ENCODE assay signal across 36 cellular contexts in the genomic region with DNA sequence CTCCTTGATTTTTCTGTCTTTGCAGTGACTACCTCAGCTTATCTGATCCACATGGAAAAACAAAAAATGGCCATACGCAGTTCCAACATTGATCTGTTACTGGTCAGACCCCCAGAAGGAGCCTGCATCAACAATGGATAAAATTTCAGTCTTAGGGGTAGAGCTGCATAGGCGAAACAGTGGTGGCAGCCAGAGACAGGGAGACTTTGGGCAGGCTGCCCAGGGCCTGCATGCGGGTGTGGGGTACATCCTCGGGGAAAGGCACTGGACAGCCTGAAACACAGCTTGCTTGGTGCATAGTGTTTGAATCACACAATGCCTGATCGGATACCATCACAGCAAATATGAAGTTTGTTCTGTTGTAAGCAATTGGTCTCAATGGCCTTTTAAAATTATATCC.
DNase-seq lines count a peak whose midpoint lies in the region; ATAC-seq, FAIRE-seq and TF ChIP-seq lines count a peak whose summit lies in the region.
"Had no signal": no experiment of that assay in that cellular context is flagged by ENCODE, and none has a peak within 500 bp of the region (broad histone marks: within the 10 kb centered on the region; RNA-seq: fewer than 3 reads in every experiment).

No MANE protein-coding gene starts in this region.

- H4K91ac ChIP-seq in H1 (replicated peaks; ENCODE audit: insufficient read length, low read length) (no peak overlapping the region), neuronal stem cell (ENCODE audit: low read depth, low read length, poor library complexity) (no peak overlapping the region)

- H3K4me3 ChIP-seq in H1 (ENCODE audit: extremely low read depth in 1 of 4, insufficient read depth in 2 of 4, low read depth in 3 of 4, low read length in 4 of 4) = no peak overlapping the region
- no peak overlapping the region for H3K4me3 ChIP-seq in esophagus muscularis mucosa
- H3K4me3 ChIP-seq in neuronal stem cell (ENCODE audit: low read length in 2 of 2) = no peak overlapping the region
- H3K4me3 ChIP-seq in SK-N-SH (ENCODE audit: low read depth in 2 of 2, low read length in 1 of 2) = no peak overlapping the region
- H3K4me3 ChIP-seq: A549; BLaER1; BLaER1 treated with 17β-estradiol and CSF1 and Interleukin-3, amounts not matched to agents 10 nM and 100 nM had no signal

- no peaks in the 10 kb centered on the region for H3F3A ChIP-seq in SK-N-SH (replicated peaks; ENCODE audit: insufficient read depth)

- no peaks in the 10 kb centered on the region for H3K27me3 ChIP-seq in H1 (replicated peaks in 1 of 4; ENCODE audit: control insufficient read depth in 3 of 4, extremely low read depth in 1 of 4, insufficient read depth in 3 of 4, low read length in 3 of 4)
- no peaks in the 10 kb centered on the region for H3K27me3 ChIP-seq in esophagus muscularis mucosa
- H3K27me3 ChIP-seq in neuronal stem cell (ENCODE audit: control insufficient read depth in 3 of 3, insufficient read depth in 3 of 3, low read depth in 1 of 3, low read length in 3 of 3) = no peaks in the 10 kb centered on the region
- H3K27me3 ChIP-seq in SK-N-SH (ENCODE audit: insufficient read depth) = no peaks in the 10 kb centered on the region
- H3K27me3 ChIP-seq: BE2C; BLaER1; BLaER1 treated with 17β-estradiol and CSF1 and Interleukin-3, amounts not matched to agents 10 nM and 100 nM had no signal

- no peak overlapping the region for H2BK5ac ChIP-seq in H1 (ENCODE audit: low read depth, low read length)
- no peak overlapping the region for H2BK5ac ChIP-seq in neuronal stem cell (ENCODE audit: low read length)

- no peaks in the 10 kb centered on the region for H3K9me3 ChIP-seq in H1 (ENCODE audit: insufficient read depth in 2 of 2, low read depth in 1 of 2, low read length in 1 of 2)
- no peaks in the 10 kb centered on the region for H3K9me3 ChIP-seq in esophagus muscularis mucosa
- no peaks in the 10 kb centered on the region for H3K9me3 ChIP-seq in neuronal stem cell (replicated peaks in 1 of 2; ENCODE audit: control insufficient read depth in 2 of 2, insufficient read depth in 1 of 2, low read depth in 1 of 2, low read length in 2 of 2)
- no peaks in the 10 kb centered on the region for H3K9me3 ChIP-seq in SK-N-SH
- H3K9me3 ChIP-seq: A549; BE2C; BLaER1; BLaER1 treated with 17β-estradiol and CSF1 and Interleukin-3, amounts not matched to agents 10 nM and 100 nM; Caco-2 had no signal

- 81% methylated on average over 5 of the region's 5 CpGs; no CpG with 5 or more reads in 1 of the 2 experiments for WGBS in H1 (ENCODE audit: extremely low coverage in 1 of 2, insufficient coverage in 1 of 2, insufficient read length in 1 of 2, insufficient replicate concordance in 2 of 2, low coverage in 1 of 2, low lambda C conversion rate in 2 of 2, missing lambda C conversion rate in 1 of 2), 2 experiments
- WGBS in esophagus muscularis mucosa = 50% methylated on average over 5 of the region's 5 CpGs
- WGBS in neuronal stem cell (ENCODE audit: extremely low coverage in 2 of 2, insufficient read length in 2 of 2, insufficient replicate concordance in 1 of 2), 2 donors = no CpG with 5 or more reads among the region's 5 CpGs
- 11% methylated on average over 5 of the region's 5 CpGs for WGBS in SK-N-SH (ENCODE audit: low lambda C conversion rate)

- H4K8ac ChIP-seq in H1 (ENCODE audit: extremely low read depth, insufficient read depth, low read length) (no peak overlapping the region), neuronal stem cell (ENCODE audit: low read depth, low read length) (no peak overlapping the region)

- peaks cover 12% of the 10 kb centered on the region for H3K9me3 Mint-ChIP-seq in stimulated activated naive CD8-positive, alpha-beta T cell treated with anti-CD3 and anti-CD28 coated beads, Interleukin-15, Interleukin-2, amounts not matched to agents 100 ng/mL and 50 ng/mL, for 24 hours
- H3K9me3 Mint-ChIP-seq in stimulated activated naive CD8-positive, alpha-beta T cell treated with anti-CD3 and anti-CD28 coated beads, Interleukin-15, amount 100 ng/mL, for 72 hours = peaks cover 0 to 7% of the 10 kb centered on the region in 2 donors
- peaks cover 4% of the 10 kb centered on the region for H3K9me3 Mint-ChIP-seq in nephron progenitor cell

- H3K23me2 ChIP-seq in H1 (ENCODE audit: low read depth, low read length) = no peaks in the 10 kb centered on the region

- POLR2A ChIA-PET in H1 (lab: Charles Lee; ENCODE audit: partially characterized antibody) (no interaction called here), SK-N-SH (lab: Yijun Ruan, JAX) (no interaction called here)

- no peak overlapping the region for H2BK20ac ChIP-seq in H1 (ENCODE audit: low read length)

- H3K36me3 Mint-ChIP-seq in stimulated activated naive CD8-positive, alpha-beta T cell treated with anti-CD3 and anti-CD28 coated beads, Interleukin-15, Interleukin-2, amounts not matched to agents 100 ng/mL and 50 ng/mL, for 24 hours (ENCODE audit: low read depth) = no peaks in the 10 kb centered on the region
- no peaks in the 10 kb centered on the region for H3K36me3 Mint-ChIP-seq in nephron progenitor cell (ENCODE audit: low read depth)
- H3K36me3 Mint-ChIP-seq: CD14-positive monocyte; CD4-positive, alpha-beta memory T cell; CD4-positive, CD25-positive, alpha-beta regulatory T cell; CD8-positive, alpha-beta memory T cell; CD8-positive, alpha-beta T cell had no signal

- H2BK120ac ChIP-seq in H1 (replicated peaks; ENCODE audit: low read depth, low read length) = no peak overlapping the region
- no peak overlapping the region for H2BK120ac ChIP-seq in neuronal stem cell (ENCODE audit: low read depth, low read length)

- H4K5ac ChIP-seq in H1 (ENCODE audit: insufficient read length, low read depth, low read length) = no peak overlapping the region

- no peaks in the 10 kb centered on the region for H4K20me1 ChIP-seq in H1 (replicated peaks in 1 of 2; ENCODE audit: control insufficient read depth in 1 of 2, insufficient read depth in 2 of 2, low read length in 2 of 2)
- H4K20me1 ChIP-seq in SK-N-SH (ENCODE audit: insufficient read depth) = no peaks in the 10 kb centered on the region
- H4K20me1 ChIP-seq: BLaER1; BLaER1 treated with 17β-estradiol and CSF1 and Interleukin-3, amounts not matched to agents 10 nM and 100 nM had no signal

- H3K27ac Mint-ChIP-seq in stimulated activated naive CD8-positive, alpha-beta T cell treated with anti-CD3 and anti-CD28 coated beads, Interleukin-15, Interleukin-2, amounts not matched to agents 100 ng/mL and 50 ng/mL, for 24 hours = peak overlapping the region; percentile 26
- no peak overlapping the region for H3K27ac Mint-ChIP-seq in stimulated activated naive CD8-positive, alpha-beta T cell treated with anti-CD3 and anti-CD28 coated beads, Interleukin-15, amount 100 ng/mL, for 72 hours
- no peak overlapping the region for H3K27ac Mint-ChIP-seq in nephron progenitor cell
- H3K27ac Mint-ChIP-seq: B cell; CD14-positive monocyte; CD4-positive, alpha-beta memory T cell; CD4-positive, alpha-beta T cell; CD4-positive, CD25-positive, alpha-beta regulatory T cell; CD8-positive, alpha-beta memory T cell; CD8-positive, alpha-beta T cell had no signal

- H3K79me1 ChIP-seq in H1 (ENCODE audit: low read depth, low read length) (no peaks in the 10 kb centered on the region), neuronal stem cell (ENCODE audit: low read depth, low read length) (no peaks in the 10 kb centered on the region)

- no peaks in the 10 kb centered on the region for H3K4me1 Mint-ChIP-seq in stimulated activated naive CD8-positive, alpha-beta T cell treated with anti-CD3 and anti-CD28 coated beads, Interleukin-15, Interleukin-2, amounts not matched to agents 100 ng/mL and 50 ng/mL, for 24 hours (ENCODE audit: low read depth)
- H3K4me1 Mint-ChIP-seq in stimulated activated naive CD8-positive, alpha-beta T cell treated with anti-CD3 and anti-CD28 coated beads, Interleukin-15, amount 100 ng/mL, for 72 hours = no peaks in the 10 kb centered on the region
- no peaks in the 10 kb centered on the region for H3K4me1 Mint-ChIP-seq in nephron progenitor cell
- H3K4me1 Mint-ChIP-seq: B cell; CD14-positive monocyte; CD4-positive, alpha-beta memory T cell; CD4-positive, CD25-positive, alpha-beta regulatory T cell; CD8-positive, alpha-beta memory T cell had no signal

- H3K4me2 ChIP-seq in H1 (ENCODE audit: insufficient read depth in 1 of 2, low read depth in 2 of 2, low read length in 2 of 2) (no peak overlapping the region), neuronal stem cell (ENCODE audit: insufficient read depth, low read length, poor library complexity, severe bottlenecking) (no peak overlapping the region), SK-N-SH (no peak overlapping the region)
- H3K4me2 ChIP-seq: A549; BLaER1; BLaER1 treated with 17β-estradiol and CSF1 and Interleukin-3, amounts not matched to agents 10 nM and 100 nM had no signal

- TF ChIP-seq EP300 in H1 (IDR thresholded peaks at IDR 0.05; ENCODE audit: borderline replicate concordance in 1 of 2, low read depth in 2 of 2, low read length in 2 of 2) = no peak
- TF ChIP-seq EP300 in esophagus muscularis mucosa (IDR thresholded peaks at IDR 0.05) = no peak
- TF ChIP-seq EP300 in SK-N-SH (IDR thresholded peaks at IDR 0.05; ENCODE audit: borderline replicate concordance in 1 of 2, low read depth in 1 of 2, low read length in 1 of 2) = no peak

- no peak overlapping the region for H3K14ac ChIP-seq in H1 (ENCODE audit: insufficient read length)
- H3K14ac ChIP-seq in neuronal stem cell (ENCODE audit: low read length) = no peak overlapping the region

- H3K79me2 ChIP-seq in H1 (ENCODE audit: control insufficient read depth in 1 of 2, insufficient read depth in 2 of 2, low read length in 2 of 2) (no peaks in the 10 kb centered on the region), SK-N-SH (ENCODE audit: insufficient read depth) (no peaks in the 10 kb centered on the region)

- H2AK5ac ChIP-seq in H1 (ENCODE audit: low read depth, low read length) = no peak overlapping the region
- no peak overlapping the region for H2AK5ac ChIP-seq in neuronal stem cell (ENCODE audit: low read depth, low read length)

- CTCF ChIA-PET in H1 (lab: Charles Lee; ENCODE audit: partially characterized antibody) = no interaction called here
- CTCF ChIA-PET in SK-N-SH (lab: Yijun Ruan, JAX) = no interaction called here

- H3K27me3 Mint-ChIP-seq in stimulated activated naive CD8-positive, alpha-beta T cell treated with anti-CD3 and anti-CD28 coated beads, Interleukin-15, Interleukin-2, amounts not matched to agents 100 ng/mL and 50 ng/mL, for 24 hours = no peaks in the 10 kb centered on the region
- no peaks in the 10 kb centered on the region for H3K27me3 Mint-ChIP-seq in stimulated activated naive CD8-positive, alpha-beta T cell treated with anti-CD3 and anti-CD28 coated beads, Interleukin-15, amount 100 ng/mL, for 72 hours
- peaks cover 10% of the 10 kb centered on the region for H3K27me3 Mint-ChIP-seq in nephron progenitor cell (ENCODE audit: low read depth, poor library complexity)
- H3K27me3 Mint-ChIP-seq: B cell; CD4-positive, alpha-beta memory T cell; CD4-positive, alpha-beta T cell; CD4-positive, CD25-positive, alpha-beta regulatory T cell; CD8-positive, alpha-beta memory T cell had no signal

- H3K36me3 ChIP-seq in H1 (ENCODE audit: control insufficient read depth in 2 of 4, insufficient read depth in 4 of 4, low read length in 3 of 4) (no peaks in the 10 kb centered on the region), esophagus muscularis mucosa (no peaks in the 10 kb centered on the region), neuronal stem cell (replicated peaks in 1 of 2; ENCODE audit: control insufficient read depth in 2 of 2, insufficient read depth in 2 of 2, low read length in 2 of 2) (no peaks in the 10 kb centered on the region), SK-N-SH (replicated peaks in 1 of 2; ENCODE audit: control insufficient read depth in 1 of 2, insufficient read depth in 2 of 2, low read length in 1 of 2) (no peaks in the 10 kb centered on the region)
- H3K36me3 ChIP-seq: BE2C; BLaER1; BLaER1 treated with 17β-estradiol and CSF1 and Interleukin-3, amounts not matched to agents 10 nM and 100 nM had no signal

- H3K18ac ChIP-seq in H1 (ENCODE audit: extremely low read depth, low read length) = no peak overlapping the region
- H3K18ac ChIP-seq in neuronal stem cell (ENCODE audit: low read length) = peak overlapping the region; percentile 5

- H2BK15ac ChIP-seq in H1 (ENCODE audit: low read length) (no peak overlapping the region), neuronal stem cell (ENCODE audit: low read length) (no peak overlapping the region)

- TF ChIP-seq RAD21 in H1 (IDR thresholded peaks at IDR 0.05 in 1 of 2, conservative IDR thresholded peaks at IDR 0.05 in 1 of 2; ENCODE audit: low read depth in 2 of 2, low read length in 2 of 2) (no peak), SK-N-SH (IDR thresholded peaks at IDR 0.05; ENCODE audit: low read length) (no peak)

- TF ChIP-seq POLR2A in H1 (IDR thresholded peaks at IDR 0.05; ENCODE audit: control extremely low read depth in 1 of 2, low read depth in 2 of 2, low read length in 2 of 2) (no peak), esophagus muscularis mucosa (IDR thresholded peaks at IDR 0.05; ENCODE audit: low read depth) (no peak)

- H3K56ac ChIP-seq in H1 (replicated peaks; ENCODE audit: insufficient read length, low read depth, low read length) = no peak overlapping the region

- ATAC-seq in stimulated activated naive CD8-positive, alpha-beta T cell treated with anti-CD3 and anti-CD28 coated beads, Interleukin-15, amount 100 ng/mL, for 72 hours = no peak
- ATAC-seq: A549; CD8-positive, alpha-beta T cell had no signal

- H3K27ac ChIP-seq in H1 (ENCODE audit: low read depth, low read length) (no peak overlapping the region), esophagus muscularis mucosa (replicated peaks in 1 of 4) (no peak overlapping the region), neuronal stem cell (replicated peaks; ENCODE audit: low read length) (no peak overlapping the region), SK-N-SH (ENCODE audit: low read depth in 2 of 2, low read length in 1 of 2) (no peak overlapping the region)
- H3K27ac ChIP-seq: 22Rv1; A549; BLaER1; BLaER1 treated with 17β-estradiol and CSF1 and Interleukin-3, amounts not matched to agents 10 nM and 100 nM; C4-2B had no signal

- H3K4me1 ChIP-seq in H1 (replicated peaks in 1 of 4; ENCODE audit: control insufficient read depth in 3 of 4, insufficient read depth in 4 of 4, low read length in 3 of 4) (no peaks in the 10 kb centered on the region), esophagus muscularis mucosa (no peaks in the 10 kb centered on the region), neuronal stem cell (ENCODE audit: control insufficient read depth in 2 of 2, insufficient read depth in 1 of 2, low read depth in 1 of 2, low read length in 2 of 2) (peaks cover 0 to 3% of the 10 kb centered on the region in 2 donors), SK-N-SH (ENCODE audit: control insufficient read depth in 1 of 2, insufficient read depth in 2 of 2, low read depth in 1 of 2, low read length in 1 of 2) (no peaks in the 10 kb centered on the region)
- H3K4me1 ChIP-seq: A549; BE2C; BLaER1; BLaER1 treated with 17β-estradiol and CSF1 and Interleukin-3, amounts not matched to agents 10 nM and 100 nM; Caco-2 had no signal

- TF ChIP-seq CTCF in H1 (IDR thresholded peaks at IDR 0.05; ENCODE audit: control extremely low read depth in 1 of 3, insufficient read depth in 1 of 3, low read depth in 1 of 3, low read length in 3 of 3) (no peak), esophagus muscularis mucosa (IDR thresholded peaks at IDR 0.05) (no peak), SK-N-SH (IDR thresholded peaks at IDR 0.05) (no peak), nephron progenitor cell (IDR thresholded peaks at IDR 0.05) (no peak)

- intact Hi-C loops in esophagus muscularis mucosa (cut with DNase I) = no loop called here

- peak overlapping the region; percentile 83; the same call in 1 of the 2 replicates for H2AFZ ChIP-seq in H1 (ENCODE audit: low read length)
- H2AFZ ChIP-seq in neuronal stem cell (ENCODE audit: low read length) = no peak overlapping the region
- no peak overlapping the region for H2AFZ ChIP-seq in SK-N-SH (ENCODE audit: low read depth)

- FAIRE-seq in H1 (lab: Jason Lieb, UNC) = no peak
- FAIRE-seq: A204.1, A549, D721Med had no signal

- H3K4me3 Mint-ChIP-seq in stimulated activated naive CD8-positive, alpha-beta T cell treated with anti-CD3 and anti-CD28 coated beads, Interleukin-15, Interleukin-2, amounts not matched to agents 100 ng/mL and 50 ng/mL, for 24 hours = no peak overlapping the region
- no peak overlapping the region for H3K4me3 Mint-ChIP-seq in stimulated activated naive CD8-positive, alpha-beta T cell treated with anti-CD3 and anti-CD28 coated beads, Interleukin-15, amount 100 ng/mL, for 72 hours
- H3K4me3 Mint-ChIP-seq in nephron progenitor cell = no peak overlapping the region
- H3K4me3 Mint-ChIP-seq: B cell; CD14-positive monocyte; CD4-positive, alpha-beta memory T cell; CD4-positive, alpha-beta T cell; CD4-positive, CD25-positive, alpha-beta regulatory T cell; CD8-positive, alpha-beta memory T cell; CD8-positive, alpha-beta T cell had no signal

- H3K23ac ChIP-seq in H1 (ENCODE audit: insufficient read length) = no peak overlapping the region
- no peak overlapping the region for H3K23ac ChIP-seq in neuronal stem cell (ENCODE audit: low read depth, low read length, poor library complexity)

- H2BK12ac ChIP-seq in H1 (ENCODE audit: low read depth, low read length) (no peak overlapping the region), neuronal stem cell (ENCODE audit: low read length) (no peak overlapping the region)

- no peak for DNase-seq in stimulated activated naive CD8-positive, alpha-beta T cell treated with anti-CD3 and anti-CD28 coated beads, Interleukin-15, amount 100 ng/mL, for 72 hours
- DNase-seq in H1 (ENCODE audit: low read depth in 1 of 2, low spot score in 2 of 2) (no peak), esophagus muscularis mucosa (ENCODE audit: extremely low spot score) (peak; percentile 89), neuronal stem cell (ENCODE audit: low spot score) (no peak), SK-N-SH (no peak), nephron progenitor cell (no peak)
- DNase-seq in activated effector memory CD4-positive, alpha-beta T cell treated with Interleukin-2 at 50 U/mL for 16 hours = no peak
- DNase-seq: 8988T; ACHN; AML-193; BE2C; Caco-2; Calu3; CD4-positive, alpha-beta memory T cell; CD4-positive, alpha-beta T cell; CD4-positive, CD25-positive, alpha-beta regulatory T cell; CD8-positive, alpha-beta memory T cell; CD8-positive, alpha-beta T cell; COR-L47; DMS 273 treated with DMSO at 0.1 percent for 48 hours; DMS153; DMS53; DMS79; DMS79 treated with DMSO at 0.1 percent for 48 hours; DND-41; EL had no signal

- H3K9ac ChIP-seq in H1 (replicated peaks in 1 of 4; ENCODE audit: extremely low read depth in 1 of 4, low read depth in 3 of 4, low read length in 3 of 4) (no peak overlapping the region), neuronal stem cell (ENCODE audit: low read depth, low read length, poor library complexity) (peak overlapping the region; percentile 68), SK-N-SH (no peak overlapping the region)
- H3K9ac ChIP-seq: BLaER1; BLaER1 treated with 17β-estradiol and CSF1 and Interleukin-3, amounts not matched to agents 10 nM and 100 nM had no signal

- no peaks in the 10 kb centered on the region for H3K9me2 ChIP-seq in SK-N-SH

- H3K4ac ChIP-seq in H1 (replicated peaks; ENCODE audit: insufficient read length, low read depth, low read length) (no peak overlapping the region), neuronal stem cell (ENCODE audit: low read length) (no peak overlapping the region)
